Comparison of ENCODE assay signal across 14 cellular contexts in genomic region chr9:13386935-13387667, GRCh38.
DNase-seq lines count a peak whose midpoint lies in the region; ATAC-seq and TF ChIP-seq lines count a peak whose summit lies in the region.
"Had no signal": no experiment of that assay in that cellular context is flagged by ENCODE, and none has a peak within 500 bp of the region (broad histone marks: within the 10 kb centered on the region; RNA-seq: fewer than 3 reads in every experiment).

No MANE protein-coding gene starts in this region.

- no peak overlapping the region for H3K9ac ChIP-seq in neural progenitor cell

- TF ChIP-seq CTCF in HFFc6 (IDR thresholded peaks at IDR 0.05) (no peak), right atrium auricular region (IDR thresholded peaks at IDR 0.05) (no peak), neural progenitor cell (IDR thresholded peaks at IDR 0.05) (no peak)

- H3K27me3 Mint-ChIP-seq in HFFc6 (ENCODE audit: insufficient read depth), result peaks cover 5% of the 10 kb centered on the region
- peaks cover 2% of the 10 kb centered on the region for H3K27me3 Mint-ChIP-seq in neural progenitor cell (ENCODE audit: insufficient read depth, low read depth)
- H3K27me3 Mint-ChIP-seq: activated naive CD8-positive, alpha-beta T cell treated with anti-CD3 and anti-CD28 coated beads, Interleukin-2, amount 50 U/mL, for 24 hours had no signal

- peaks cover 16% of the 10 kb centered on the region for H3K9me3 Mint-ChIP-seq in HFFc6
- peaks cover 44% of the 10 kb centered on the region for H3K9me3 Mint-ChIP-seq in neural progenitor cell

- H3K4me3 ChIP-seq in right atrium auricular region, result no peak overlapping the region
- H3K4me3 ChIP-seq in neural progenitor cell, result no peak overlapping the region

- no peaks in the 10 kb centered on the region for H3K79me2 ChIP-seq in neural progenitor cell (ENCODE audit: low read depth)

- H3K4me1 Mint-ChIP-seq in HFFc6 (ENCODE audit: low read depth) (0 out of 2 replicates have a peak, but pooled peaks cover 5% of the 10 kb centered on the region), neural progenitor cell (peaks cover 4% of the 10 kb centered on the region)
- H3K4me1 Mint-ChIP-seq: activated naive CD8-positive, alpha-beta T cell treated with anti-CD3 and anti-CD28 coated beads, Interleukin-2, amount 50 U/mL, for 24 hours had no signal

- H3F3A ChIP-seq in neural progenitor cell (ENCODE audit: low read depth), result no peaks in the 10 kb centered on the region

- peak overlapping the region; percentile 56 to 57 for H3K27ac ChIP-seq in right atrium auricular region
- no peak overlapping the region for H3K27ac ChIP-seq in neural progenitor cell

- H3K9me3 ChIP-seq in right atrium auricular region (peaks cover 0 to 30% of the 10 kb centered on the region in 2 donors), neural progenitor cell (ENCODE audit: low read depth) (no peaks in the 10 kb centered on the region)

- no peaks in the 10 kb centered on the region for H3K36me3 ChIP-seq in right atrium auricular region
- H3K36me3 ChIP-seq in neural progenitor cell, result no peaks in the 10 kb centered on the region

- no peak overlapping the region for H3K4me2 ChIP-seq in neural progenitor cell

- DNase-seq in HFFc6 (peak; percentile 24), astrocyte of the hippocampus (ENCODE audit: low read depth, low spot score) (peak; percentile 91), right atrium auricular region (ENCODE audit: low spot score) (no peak), stromal cell of bone marrow (ENCODE audit: low read depth) (peak; percentile 92), neural progenitor cell (ENCODE audit: low spot score) (no peak)
- no peak for DNase-seq in activated CD8-positive, alpha-beta memory T cell treated with anti-CD3 and anti-CD28 coated beads, Interleukin-2, amount 50 U/mL, for 48 hours
- DNase-seq: activated CD8-positive, alpha-beta T cell treated with anti-CD3 and anti-CD28 coated beads, Interleukin-2, amount 10 ng/mL, durations not matched to agents 7 days and 5 days; activated naive CD8-positive, alpha-beta T cell treated with anti-CD3 and anti-CD28 coated beads, Interleukin-2, amount 50 U/mL, for 24 hours; NCI-H69; stimulated activated CD4-positive, alpha-beta T cell treated with anti-CD3 and anti-CD28 coated beads, Interleukin-15, amount 100 ng/mL, for 24 hours; stimulated activated naive CD4-positive, alpha-beta T cell had no signal

- H3K27ac Mint-ChIP-seq in HFFc6 (no peak overlapping the region), neural progenitor cell (no peak overlapping the region)
- H3K27ac Mint-ChIP-seq: activated CD8-positive, alpha-beta T cell treated with anti-CD3 and anti-CD28 coated beads, Interleukin-2, amount 10 ng/mL, durations not matched to agents 7 days and 5 days; activated naive CD8-positive, alpha-beta T cell treated with anti-CD3 and anti-CD28 coated beads, Interleukin-2, amount 50 U/mL, for 24 hours had no signal

- no peaks in the 10 kb centered on the region for H3K36me3 Mint-ChIP-seq in HFFc6 (ENCODE audit: low read depth)
- peaks cover 1% of the 10 kb centered on the region for H3K36me3 Mint-ChIP-seq in neural progenitor cell

- H3K4me3 Mint-ChIP-seq in HFFc6 (no peak overlapping the region), neural progenitor cell (no peak overlapping the region)
- H3K4me3 Mint-ChIP-seq: activated CD8-positive, alpha-beta T cell treated with anti-CD3 and anti-CD28 coated beads, Interleukin-2, amount 10 ng/mL, durations not matched to agents 7 days and 5 days; activated naive CD8-positive, alpha-beta T cell treated with anti-CD3 and anti-CD28 coated beads, Interleukin-2, amount 50 U/mL, for 24 hours had no signal

- H3K4me1 ChIP-seq in right atrium auricular region (no peaks in the 10 kb centered on the region), neural progenitor cell (no peaks in the 10 kb centered on the region)

- no peak overlapping the region for H2AFZ ChIP-seq in neural progenitor cell (replicated peaks)

- ATAC-seq in GM21423 (IDR thresholded peaks at IDR 0.05; ENCODE audit: unreplicated experiment) (no peak), GM19463 (IDR thresholded peaks at IDR 0.05; ENCODE audit: unreplicated experiment) (no peak)
- ATAC-seq: activated CD8-positive, alpha-beta T cell treated with anti-CD3 and anti-CD28 coated beads, Interleukin-2, amount 10 ng/mL, durations not matched to agents 7 days and 5 days; activated naive CD8-positive, alpha-beta T cell treated with anti-CD3 and anti-CD28 coated beads, Interleukin-2, amount 50 U/mL, for 24 hours; esophagus mucosa had no signal

- H3K27me3 ChIP-seq in right atrium auricular region (no peaks in the 10 kb centered on the region), neural progenitor cell (no peaks in the 10 kb centered on the region)

- no peaks in the 10 kb centered on the region for H4K20me1 ChIP-seq in neural progenitor cell (ENCODE audit: low read depth)

Comparison
In these comparisons a context has a peak if more than half of its experiments do, and no peak if none do; other contexts are left out.
1. DNase-seq: peak in HFFc6 (single experiment), astrocyte of the hippocampus (single experiment) and stromal cell of bone marrow (single experiment); none in right atrium auricular region (single experiment), activated CD8-positive, alpha-beta memory T cell treated with anti-CD3 and anti-CD28 coated beads, Interleukin-2, amount 50 U/mL, for 48 hours (single experiment) and neural progenitor cell (single experiment).